ENCODE assay signal across 23 cellular contexts in genomic region chr13:28867564-28867963, GRCh38. TPM values are rescaled to one million over a fixed set of nuclear protein-coding genes. Genes with fewer than 3 reads are reported as not detected.
"Had no signal": no experiment of that assay in that cellular context is flagged by ENCODE, and none has a peak within 500 bp of the region (broad histone marks: within the 10 kb centered on the region; RNA-seq: fewer than 3 reads in every experiment).

No MANE protein-coding gene starts in this region.

- H3K4me3 ChIP-seq: colonic mucosa, gastrocnemius medialis, lung, neural progenitor cell, prostate gland, sigmoid colon, stomach, thyroid gland, vagina had no signal

- H3K4me1 ChIP-seq: colonic mucosa, gastrocnemius medialis, neural progenitor cell, prostate gland, stomach, thyroid gland, vagina had no signal

- H3K36me3 ChIP-seq: colonic mucosa, gastrocnemius medialis, neural progenitor cell, prostate gland, sigmoid colon, stomach, thyroid gland, vagina had no signal

- ATAC-seq: esophagus mucosa; gastrocnemius medialis; naive thymus-derived CD4-positive, alpha-beta T cell; stimulated activated effector memory CD8-positive, alpha-beta T cell treated with anti-CD3 and anti-CD28 coated beads, Interleukin-12 subunit alpha, Interleukin-12 subunit beta, amount 100 ng/mL, for 72 hours had no signal

- H3K9me3 ChIP-seq: colonic mucosa, gastrocnemius medialis, prostate gland, thyroid gland, vagina had no signal

- H3K27me3 ChIP-seq: colonic mucosa, gastrocnemius medialis, neural progenitor cell, sigmoid colon, stomach, thyroid gland, vagina had no signal

- DNase-seq: colonic mucosa; effector CD8-positive, alpha-beta T cell; endodermal cell; foreskin fibroblast; gastrocnemius medialis; head of caudate nucleus; hippocampal formation; left cardiac atrium; naive thymus-derived CD4-positive, alpha-beta T cell; sigmoid colon; stimulated activated CD4-positive, alpha-beta T cell treated with anti-CD3 and anti-CD28 coated beads, Interleukin-2, amount 100 ng/mL, for 24 hours; stimulated activated CD4-positive, alpha-beta T cell treated with anti-CD3 and anti-CD28 coated beads, Interleukin-4, amount 100 ng/mL, for 24 hours; stimulated activated naive CD4-positive, alpha-beta T cell treated with Interleukin-2 at 50 U/mL for 16 hours; stomach; thyroid gland had no signal

- H3K27ac ChIP-seq: colonic mucosa, epithelial cell of prostate, gastrocnemius medialis, neural progenitor cell, prostate gland, sigmoid colon, stomach, thyroid gland, vagina had no signal

RNA-seq across cellular contexts. Expression of gene MTUS2, which starts 47.4 kb away (rescaled TPM):
- total RNA-seq: subcutaneous adipose tissue had no signal
